ENCODE assay signal across 12 cellular contexts in genomic region chrX:13538414-13538813, GRCh38. TPM values are rescaled to one million over a fixed set of nuclear protein-coding genes. Genes with fewer than 3 reads are reported as not detected.
"Had no signal": no experiment of that assay in that cellular context is flagged by ENCODE, and none has a peak within 500 bp of the region (broad histone marks: within the 10 kb centered on the region; RNA-seq: fewer than 3 reads in every experiment).

No MANE protein-coding gene starts in this region.

- H2AFZ ChIP-seq: GM23248, GM23338 had no signal

- H3K4me2 ChIP-seq: GM23338 had no signal

- H3K4me3 ChIP-seq: GM23248, GM23338, HAP-1 had no signal

- H3K27ac ChIP-seq: GM23248 had no signal

- H3K9ac ChIP-seq: GM23248 had no signal

- H3K36me3 ChIP-seq: HAP-1 had no signal

- H3K9me3 ChIP-seq: HAP-1 had no signal

- ATAC-seq: GM23338, HCT116 had no signal

- DNase-seq: GM23248, GOT3, H7, H9, HCEC 1CT, HFFc6 had no signal

- FAIRE-seq: H1, H54 had no signal

RNA-seq across cellular contexts. Expression of gene EGFL6, which starts 31.0 kb away (rescaled TPM):
- total RNA-seq: GM23248, H4, HFFc6 had no signal
- polyA plus RNA-seq: GM23248 had no signal
